27 cellular contexts compared by ENCODE assay signal in the genomic region with DNA sequence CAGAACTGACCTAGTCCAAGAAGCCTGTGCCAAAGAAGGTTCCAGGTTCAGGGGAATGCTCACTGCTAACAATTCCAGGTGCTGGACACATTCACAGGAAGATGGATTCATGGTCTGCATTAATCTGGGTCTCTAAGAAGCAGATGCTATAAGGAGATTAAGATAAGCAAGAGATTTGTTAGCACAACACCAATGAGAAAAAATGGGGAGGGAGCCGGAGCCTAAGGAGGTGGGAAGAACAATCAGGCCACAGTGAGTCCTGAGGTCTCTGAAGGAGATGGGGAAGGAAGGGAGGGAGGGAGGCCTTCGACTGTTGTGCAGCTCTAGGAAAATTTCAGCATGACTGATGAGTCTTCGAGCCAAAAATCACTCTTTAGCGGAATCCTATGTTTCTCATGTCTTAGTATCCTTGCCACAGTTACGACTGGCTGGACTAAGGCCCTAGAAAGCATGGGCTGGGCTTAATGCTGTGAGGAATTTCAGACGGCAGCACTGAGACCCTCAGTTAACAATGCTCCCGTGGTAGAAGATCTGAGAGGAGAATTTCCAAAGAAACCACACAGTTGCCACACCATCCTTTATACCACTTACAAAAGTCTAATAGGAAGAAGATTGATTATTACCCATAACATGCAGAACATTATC. TPM values are rescaled to one million over a fixed set of nuclear protein-coding genes. Genes with fewer than 3 reads are reported as not detected.
DNase-seq lines count a peak whose midpoint lies in the region; ATAC-seq, FAIRE-seq and TF ChIP-seq lines count a peak whose summit lies in the region.
"Had no signal": no experiment of that assay in that cellular context is flagged by ENCODE, and none has a peak within 500 bp of the region (broad histone marks: within the 10 kb centered on the region; RNA-seq: fewer than 3 reads in every experiment).

No MANE protein-coding gene starts in this region.

- peaks cover 1% of the 10 kb centered on the region for H3K27me3 Mint-ChIP-seq in endodermal cell (ENCODE audit: insufficient read depth)
- H3K27me3 Mint-ChIP-seq: CD8-positive, alpha-beta memory T cell had no signal

- H3K9ac ChIP-seq in endodermal cell (ENCODE audit: extremely low read depth, low read length, poor library complexity, severe bottlenecking): no peak overlapping the region

- no peaks in the 10 kb centered on the region for H3K36me3 Mint-ChIP-seq in endodermal cell (ENCODE audit: low read depth)

- H3K27me3 ChIP-seq in endodermal cell (ENCODE audit: control insufficient read depth, insufficient read depth, low read length, poor library complexity, severe bottlenecking) (no peaks in the 10 kb centered on the region), spleen (replicated peaks in 1 of 7) (no peaks in the 10 kb centered on the region)

- H3K27ac Mint-ChIP-seq in endodermal cell: peak overlapping the region; percentile 44
- H3K27ac Mint-ChIP-seq: CD8-positive, alpha-beta memory T cell had no signal

- H3K27ac ChIP-seq in endodermal cell (ENCODE audit: low read depth, low read length): no peak overlapping the region
- peak overlapping the region in 5 of 8 donors; percentile 7 to 68 (median 61) for H3K27ac ChIP-seq in spleen
- H3K27ac ChIP-seq in substantia nigra (ENCODE audit: low read depth, low read length, poor library complexity, severe bottlenecking): no peak overlapping the region
- H3K27ac ChIP-seq: 22Rv1, C4-2B, HL-60 had no signal

- no peaks in the 10 kb centered on the region for H3K4me1 ChIP-seq in endodermal cell (ENCODE audit: control insufficient read depth, insufficient read depth, low read length)
- H3K4me1 ChIP-seq in spleen: peaks cover 0 to 32% (median 11%) of the 10 kb centered on the region in 6 donors
- H3K4me1 ChIP-seq: HAP-1 had no signal

- intact Hi-C loops in spleen (cut with DNase I; ENCODE audit: low total_unique reads): no loop called here

- no peak for FAIRE-seq in GM19239 (lab: Jason Lieb, UNC)

- ATAC-seq in HG02642 (IDR thresholded peaks at IDR 0.05; ENCODE audit: poor library complexity, unreplicated experiment): no peak

- no peak for TF ChIP-seq POLR2A in spleen (IDR thresholded peaks at IDR 0.05)

- TF ChIP-seq CTCF in endodermal cell (conservative IDR thresholded peaks at IDR 0.05) (no peak), spleen (IDR thresholded peaks at IDR 0.05 in 8 of 11, conservative IDR thresholded peaks at IDR 0.05 in 3 of 11) (no peak)

- no peak overlapping the region for H3K4me3 Mint-ChIP-seq in endodermal cell
- H3K4me3 Mint-ChIP-seq: CD8-positive, alpha-beta memory T cell had no signal

- DNase-seq in NCI-H524 (lab: John Stamatoyannopoulos, UW) (peak; percentile 36 to 64), NCI-H524 treated with DMSO at 0.1 percent for 48 hours (lab: John Stamatoyannopoulos, UW) (no peak), NCI-H82 treated with DMSO at 0.1 percent for 48 hours (lab: John Stamatoyannopoulos, UW; ENCODE audit: unreplicated experiment) (peak; percentile 75), endodermal cell (no peak), spleen (no peak), substantia nigra (lab: John Stamatoyannopoulos, UW) (no peak), GM19239 (ENCODE audit: insufficient read length, low spot score) (no peak)
- DNase-seq: Calu3; CD8-positive, alpha-beta memory T cell; DMS53; EL; GF-D8; KG1; NCI-H1105; NCI-H146; NCI-H2029; NCI-H226; NCI-H510A treated with DMSO at 0.1 percent for 48 hours; Right ventricle myocardium superior had no signal

- no peaks in the 10 kb centered on the region for H3K9me3 Mint-ChIP-seq in endodermal cell
- H3K9me3 Mint-ChIP-seq: CD8-positive, alpha-beta memory T cell had no signal

- H3K36me3 ChIP-seq in endodermal cell (ENCODE audit: control insufficient read depth, insufficient read depth, low read length) (no peaks in the 10 kb centered on the region), spleen (no peaks in the 10 kb centered on the region)
- H3K36me3 ChIP-seq: HAP-1 had no signal

- peaks cover 20% of the 10 kb centered on the region for H3K4me1 Mint-ChIP-seq in endodermal cell

- no peaks in the 10 kb centered on the region for H3K9me3 ChIP-seq in endodermal cell (ENCODE audit: control insufficient read depth, low read length)
- H3K9me3 ChIP-seq in spleen: no peaks in the 10 kb centered on the region
- H3K9me3 ChIP-seq: HAP-1 had no signal

- H3K4me3 ChIP-seq in endodermal cell (ENCODE audit: low read length) (no peak overlapping the region), spleen (peak overlapping the region in 1 of 8 donors; percentile 6)
- H3K4me3 ChIP-seq: HAP-1 had no signal

- 75 to 77% methylated on average over 5 to 7 of the region's 7 CpGs for WGBS in endodermal cell (ENCODE audit: insufficient coverage in 1 of 2, insufficient read length in 1 of 2), 2 experiments
- 52 to 84% (median 62%) methylated on average over 7 of the region's 7 CpGs for WGBS in spleen, 5 donors

RNA-seq across cellular contexts. Expression of a gene that starts 31.5 kb away (rescaled TPM):
- under 1 TPM in 1 of 2 donors, not detected in 1; 0.09 TPM for total RNA-seq in endodermal cell
- not detected for polyA plus RNA-seq in endodermal cell (2013, experiment 1 of 2)
- polyA plus RNA-seq in endodermal cell (2013, experiment 2 of 2): not detected
- total RNA-seq in spleen: 10 to 100 TPM in 6 of 7 donors, 1 to 10 TPM in 1; 7.5 to 20.5 (median 10.9) TPM
- 1 to 10 TPM in 1 of 3 donors, under 1 TPM in 2; 0.67 to 1.4 (median 0.88) TPM for polyA plus RNA-seq in spleen
- total RNA-seq: Calu3, HT1080, RPMI7951, SK-MEL-5 had no signal

Comparison
In these comparisons a context has a peak if more than half of its experiments do, and no peak if none do; other contexts are left out.
1. DNase-seq: peak in NCI-H524 (2 of 2) and NCI-H82 treated with DMSO at 0.1 percent for 48 hours (single experiment); none in NCI-H524 treated with DMSO at 0.1 percent for 48 hours (single experiment), endodermal cell (single experiment), spleen (single experiment), substantia nigra (0 of 49) and GM19239 (single experiment).
2. H3K27ac ChIP-seq: peak in spleen (5 of 8); none in endodermal cell (single experiment) and substantia nigra (single experiment).
3. RNA of a gene that starts 31.5 kb away (total RNA-seq): 7.5 to 20.5 TPM in spleen; 0.09 TPM in endodermal cell; every median in the first group is over 4 times any median in the second.